ENCODE assay signal across 1 cellular context in genomic region chr17:4789701-4789950, GRCh38.
TF ChIP-seq lines count a peak whose summit lies in the region.

No MANE protein-coding gene starts in this region.

TF ChIP-seq in K562, 482 proteins besides CTCF, POLR2A, EP300 and RAD21:
- TF ChIP-seq SREBF1 (IDR thresholded peaks at IDR 0.05; ENCODE audit: borderline replicate concordance, low read depth, low read length) (no peak), ZNF75A (CRISPR knock-in tag; IDR thresholded peaks at IDR 0.05) (no peak), RNF219 (CRISPR knock-in tag; IDR thresholded peaks at IDR 0.05) (no peak), HDGF (IDR thresholded peaks at IDR 0.05) (no peak), EGR1 (conservative IDR thresholded peaks at IDR 0.05) (peak; percentile 20; the same call in 1 of the 2 replicates), ZC3H4 (CRISPR knock-in tag; IDR thresholded peaks at IDR 0.05; ENCODE audit: borderline replicate concordance) (no peak), E2F4 (CRISPR knock-in tag; IDR thresholded peaks at IDR 0.05; ENCODE audit: low read depth) (no peak), TAF1 (IDR thresholded peaks at IDR 0.05; ENCODE audit: control insufficient read depth, extremely low read depth, insufficient read depth, low read length, severe bottlenecking) (peak; percentile 27), BCOR (IDR thresholded peaks at IDR 0.05) (no peak), YY1 (IDR thresholded peaks at IDR 0.05; ENCODE audit: borderline replicate concordance in 1 of 3, control insufficient read depth in 1 of 3, extremely low read depth in 1 of 3, insufficient read depth in 3 of 3, insufficient read length in 1 of 3, insufficient replicate concordance in 2 of 3, low read depth in 1 of 3, low read length in 2 of 3) (peak in 1 of 3 experiments; percentile 80), ZNF561 (CRISPR knock-in tag; conservative IDR thresholded peaks at IDR 0.05) (no peak), DPF2 (IDR thresholded peaks at IDR 0.05) (no peak), MYBL2 (IDR thresholded peaks at IDR 0.05; ENCODE audit: low read depth) (no peak), MYBL2 (CRISPR knock-in tag; IDR thresholded peaks at IDR 0.05; ENCODE audit: borderline replicate concordance) (no peak)
TF ChIP-seq in K562: peak in this region for 3.
